ENCODE assay signal across 1 cellular context in genomic region chr7:155323001-155323638, GRCh38.
TF ChIP-seq lines count a peak whose summit lies in the region.

No MANE protein-coding gene starts in this region.

TF ChIP-seq in K562, 482 proteins besides CTCF, POLR2A, EP300 and RAD21 (continued from another document):
- 0 out of 2 replicates have a peak, but pooled peaks have one; percentile 16 for TF ChIP-seq ZNF512 (tag; IDR thresholded peaks at IDR 0.05)
- TF ChIP-seq ZNF431 (CRISPR knock-in tag; IDR thresholded peaks at IDR 0.05) = 0 out of 2 replicates have a peak, but pooled peaks have one; percentile 48
- no peak for TF ChIP-seq MXI1 (IDR thresholded peaks at IDR 0.05; ENCODE audit: low read depth, low read length)
- peak; percentile 38 to 58; a peak in 3 of 4 replicates for TF ChIP-seq TRIM24 (IDR thresholded peaks at IDR 0.05)
- no peak for TF ChIP-seq RBM15 (IDR thresholded peaks at IDR 0.05; ENCODE audit: insufficient read depth, low read length)
- TF ChIP-seq CBX3 (IDR thresholded peaks at IDR 0.05; ENCODE audit: borderline replicate concordance in 1 of 2, low read length in 2 of 2) = peak in 1 of 2 experiments; percentile 59; a peak in 1 of 3 replicates
- TF ChIP-seq ZNF121 (CRISPR knock-in tag; conservative IDR thresholded peaks at IDR 0.05) = no peak
- no peak for TF ChIP-seq PYGO2 (tag; IDR thresholded peaks at IDR 0.05)
- TF ChIP-seq CC2D1A (IDR thresholded peaks at IDR 0.05) = no peak
- TF ChIP-seq POU5F1 (IDR thresholded peaks at IDR 0.05; ENCODE audit: borderline replicate concordance, low read depth, low read length, partially characterized antibody) = no peak
- no peak for TF ChIP-seq ELK3 (CRISPR knock-in tag; IDR thresholded peaks at IDR 0.05)
- TF ChIP-seq ETS1 (conservative IDR thresholded peaks at IDR 0.05; ENCODE audit: control insufficient read depth, low read depth, low read length) = no peak
- TF ChIP-seq TRIM28 (IDR thresholded peaks at IDR 0.05) = peak; percentile 82
- no peak for TF ChIP-seq RFX1 (IDR thresholded peaks at IDR 0.05)
- TF ChIP-seq ESRRA (IDR thresholded peaks at IDR 0.05; ENCODE audit: borderline replicate concordance, low read depth) = no peak
- no peak for TF ChIP-seq MLX (CRISPR knock-in tag; conservative IDR thresholded peaks at IDR 0.05)
- TF ChIP-seq ZNF165 (CRISPR knock-in tag; IDR thresholded peaks at IDR 0.05; ENCODE audit: borderline replicate concordance) = no peak
- TF ChIP-seq NCOA2 (IDR thresholded peaks at IDR 0.05; ENCODE audit: partially characterized antibody in 2 of 2) = no peak
- TF ChIP-seq RCOR1 (IDR thresholded peaks at IDR 0.05; ENCODE audit: borderline replicate concordance in 1 of 2, low read depth in 2 of 2, low read length in 2 of 2) = no peak
- no peak for TF ChIP-seq HNRNPL (IDR thresholded peaks at IDR 0.05; ENCODE audit: low read depth, low read length)
- no peak for TF ChIP-seq ADNP (tag; IDR thresholded peaks at IDR 0.05)
- no peak for TF ChIP-seq ZNF133 (CRISPR knock-in tag; IDR thresholded peaks at IDR 0.05)
- no peak for TF ChIP-seq SMAD1 (IDR thresholded peaks at IDR 0.05; ENCODE audit: low read depth, low read length, partially characterized antibody)
- TF ChIP-seq CBX8 (IDR thresholded peaks at IDR 0.05; ENCODE audit: borderline replicate concordance, extremely low read depth, low read depth, low read length, poor library complexity, severe bottlenecking) = no peak
- TF ChIP-seq ZBTB8A (IDR thresholded peaks at IDR 0.05; ENCODE audit: partially characterized antibody) = no peak
- no peak for TF ChIP-seq BRD4 (IDR thresholded peaks at IDR 0.05)
- peak; percentile 95 for TF ChIP-seq ZFP36 (IDR thresholded peaks at IDR 0.05; ENCODE audit: low read depth, low read length, partially characterized antibody)
- no peak for TF ChIP-seq ZNF212 (CRISPR knock-in tag; IDR thresholded peaks at IDR 0.05)
- no peak for TF ChIP-seq MYBL2 (IDR thresholded peaks at IDR 0.05; ENCODE audit: low read depth)
- TF ChIP-seq MYBL2 (CRISPR knock-in tag; IDR thresholded peaks at IDR 0.05; ENCODE audit: borderline replicate concordance) = no peak
- no peak for TF ChIP-seq CREM (IDR thresholded peaks at IDR 0.05; ENCODE audit: low read depth)
- no peak for TF ChIP-seq KDM1A (IDR thresholded peaks at IDR 0.05)
- no peak for TF ChIP-seq SREBF2 (CRISPR knock-in tag; IDR thresholded peaks at IDR 0.05)
- no peak for TF ChIP-seq RBM34 (IDR thresholded peaks at IDR 0.05; ENCODE audit: borderline replicate concordance, insufficient read depth, low read length)
- no peak for TF ChIP-seq RBM22 (IDR thresholded peaks at IDR 0.05; ENCODE audit: low read depth, low read length, poor library complexity, severe bottlenecking)
- no peak for TF ChIP-seq NCOA4 (IDR thresholded peaks at IDR 0.05; ENCODE audit: partially characterized antibody)
